In genomic region chr17:28042657-28042720, GRCh38 we compare ENCODE assay signal across 8 cellular contexts. TPM values are rescaled to one million over a fixed set of nuclear protein-coding genes. Genes with fewer than 3 reads are reported as not detected.
DNase-seq lines count a peak whose midpoint lies in the region; ATAC-seq and TF ChIP-seq lines count a peak whose summit lies in the region.

NLK (plus strand) TSS chr17:28042677; CDS start chr17:28042874, 197 bp downstream.

- H3K4me1 ChIP-seq in cardiac muscle cell (ENCODE audit: low read depth) (peaks cover 45% of the 10 kb centered on the region), psoas muscle (peaks cover 34% of the 10 kb centered on the region)

- TF ChIP-seq CTCF in GM06990 (IDR thresholded peaks at IDR 0.05; ENCODE audit: insufficient read depth, low read length, poor library complexity, severe bottlenecking) (no peak), WERI-Rb-1 (IDR thresholded peaks at IDR 0.05; ENCODE audit: low read depth, low read length) (no peak), cardiac muscle cell (IDR thresholded peaks at IDR 0.05; ENCODE audit: low read depth, low read length) (no peak), psoas muscle (IDR thresholded peaks at IDR 0.05) (no peak)

- H3K4me3 ChIP-seq in GM06990 (replicated peaks; ENCODE audit: low read depth, low read length) (peak within 1 kb of the TSS; percentile 86), WERI-Rb-1 (ENCODE audit: low read depth, low read length) (peak within 1 kb of the TSS; percentile 73), cardiac muscle cell (peak within 1 kb of the TSS; percentile 79), psoas muscle (peak within 1 kb of the TSS; percentile 94)

- ATAC-seq in psoas muscle (no peak), GM21825 (IDR thresholded peaks at IDR 0.05; ENCODE audit: unreplicated experiment) (no peak), GM21390 (IDR thresholded peaks at IDR 0.05; ENCODE audit: unreplicated experiment) (no peak)

- 85 to 95% (median 89%) methylated on average over 1 of the region's 1 CpG for WGBS in psoas muscle, 3 donors

- peaks cover 5% of the 10 kb centered on the region for H3K9me3 ChIP-seq in WERI-Rb-1 (ENCODE audit: severe bottlenecking)
- H3K9me3 ChIP-seq in cardiac muscle cell (ENCODE audit: low read depth): no peaks in the 10 kb centered on the region
- no peaks in the 10 kb centered on the region for H3K9me3 ChIP-seq in psoas muscle

- H3K27ac ChIP-seq in WERI-Rb-1: peak within 1 kb of the TSS; percentile 82
- peak within 1 kb of the TSS; percentile 81 for H3K27ac ChIP-seq in cardiac muscle cell
- H3K27ac ChIP-seq in psoas muscle: peak within 1 kb of the TSS; percentile 89

- H3K36me3 ChIP-seq in GM06990 (ENCODE audit: control insufficient read depth, insufficient read depth, low read length) (no peaks in the 10 kb centered on the region), WERI-Rb-1 (peaks cover 25% of the 10 kb centered on the region), cardiac muscle cell (no peaks in the 10 kb centered on the region), psoas muscle (ENCODE audit: insufficient read depth in 1 of 2, low read depth in 1 of 2) (no peaks in the 10 kb centered on the region)

- DNase-seq in GM06990 (ENCODE audit: extremely low read depth, insufficient read length) (no peak), WERI-Rb-1 (no peak), cardiac muscle cell (ENCODE audit: low read depth in 1 of 2, low spot score in 1 of 2) (no peak), psoas muscle (no peak), globus pallidus (ENCODE audit: low spot score) (no peak), hypothalamus (lab: John Stamatoyannopoulos, UW) (no peak)

- H3K27me3 ChIP-seq in GM06990 (replicated peaks; ENCODE audit: control insufficient read depth, insufficient read depth, low read length) (no peaks in the 10 kb centered on the region), WERI-Rb-1 (ENCODE audit: insufficient read depth, low read depth, severe bottlenecking) (no peaks in the 10 kb centered on the region), cardiac muscle cell (no peaks in the 10 kb centered on the region), psoas muscle (ENCODE audit: insufficient read depth in 3 of 3, low read length in 2 of 3) (no peaks in the 10 kb centered on the region)

- intact Hi-C loops in psoas muscle (cut with DNase I): loop anchor here in 1 of 2 donors (5.0 kb wide), 1 partner anchor 275 kb away; the partner anchor contains the start of gene TMEM97

RNA-seq across cellular contexts. Expression of gene NLK, which starts in this region (rescaled TPM):
- total RNA-seq in cardiac muscle cell: 22.1 and 33.1 TPM in 2 replicates
- 10.9 and 11.0 TPM in 2 replicates for polyA plus RNA-seq in cardiac muscle cell
- total RNA-seq in psoas muscle: 10 to 100 TPM in 2 of 4 donors, 1 to 10 TPM in 2; 8.1 to 13.0 (median 9.9) TPM
- polyA plus RNA-seq in psoas muscle: 1 to 10 TPM; 4.0 to 6.4 (median 4.5) TPM
